Comparison of ENCODE assay signal across 10 cellular contexts in genomic region chr1:64257233-64257632, GRCh38. TPM values are rescaled to one million over a fixed set of nuclear protein-coding genes. Genes with fewer than 3 reads are reported as not detected.
"Had no signal": no experiment of that assay in that cellular context is flagged by ENCODE, and none has a peak within 500 bp of the region (broad histone marks: within the 10 kb centered on the region; RNA-seq: fewer than 3 reads in every experiment).

No MANE protein-coding gene starts in this region.

RNA-seq across cellular contexts. Expression of gene UBE2U, which starts 53.8 kb away (rescaled TPM):
- total RNA-seq: OCI-LY7, PC-3, PC-9, Peyer's patch, RPMI7951, SJCRH30, SJSA1, SK-MEL-5, T-cell had no signal
- polyA plus RNA-seq: SK-N-SH had no signal
